Comparison of ENCODE assay signal across 12 cellular contexts in genomic region chr12:95648990-95649791, GRCh38.
DNase-seq lines count a peak whose midpoint lies in the region; TF ChIP-seq lines count a peak whose summit lies in the region.
"Had no signal": no experiment of that assay in that cellular context is flagged by ENCODE, and none has a peak within 500 bp of the region (broad histone marks: within the 10 kb centered on the region; RNA-seq: fewer than 3 reads in every experiment).

No MANE protein-coding gene starts in this region.

- H3K4me3 Mint-ChIP-seq in endodermal cell, result no peak overlapping the region

- H3K4me1 ChIP-seq in Peyer's patch (no peaks in the 10 kb centered on the region), endodermal cell (ENCODE audit: control insufficient read depth, insufficient read depth, low read length) (peaks cover 3% of the 10 kb centered on the region)

- DNase-seq in Caki2 (ENCODE audit: low read depth), result peak; percentile 82
- peak; percentile 53 for DNase-seq in NCI-H2227 (lab: John Stamatoyannopoulos, UW; ENCODE audit: unreplicated experiment)
- DNase-seq in epithelial cell of prostate (ENCODE audit: low read depth, low spot score), result peak; percentile 98
- peak; percentile 64 for DNase-seq in myocyte (ENCODE audit: low read depth)
- DNase-seq in Peyer's patch, result no peak
- DNase-seq in endodermal cell, result no peak
- no peak for DNase-seq in germinal center (ENCODE audit: low spot score)
- no peak for DNase-seq in activated CD4-positive, alpha-beta T cell treated with anti-CD3 and anti-CD28 coated beads for 4 hours
- DNase-seq: NCI-H748 treated with DMSO at 0.1 percent for 48 hours had no signal

- WGBS in endodermal cell (ENCODE audit: insufficient coverage in 1 of 2, insufficient read length in 1 of 2), 2 experiments, result 90 to 94% methylated on average over 2 to 7 of the region's 9 CpGs

- H3K27ac Mint-ChIP-seq in endodermal cell, result no peak overlapping the region

- H3K4me3 ChIP-seq in Peyer's patch (no peak overlapping the region), endodermal cell (ENCODE audit: low read length) (no peak overlapping the region)
- H3K4me3 ChIP-seq: tibial artery had no signal

- H3K9me3 ChIP-seq in Peyer's patch, result no peaks in the 10 kb centered on the region
- H3K9me3 ChIP-seq in endodermal cell (ENCODE audit: control insufficient read depth, low read length), result no peaks in the 10 kb centered on the region
- H3K9me3 ChIP-seq: tibial artery had no signal

- H3K36me3 ChIP-seq in Peyer's patch (no peaks in the 10 kb centered on the region), endodermal cell (ENCODE audit: control insufficient read depth, insufficient read depth, low read length) (no peaks in the 10 kb centered on the region)
- H3K36me3 ChIP-seq: tibial artery had no signal

- TF ChIP-seq CTCF in Peyer's patch (IDR thresholded peaks at IDR 0.05), result no peak
- TF ChIP-seq CTCF in endodermal cell (conservative IDR thresholded peaks at IDR 0.05), result no peak

- in situ Hi-C loops in Caki2 (cut with HindIII; ENCODE audit: low pct_unique_long_range_greater_than_20kb, low sequenced_read_pairs), result no loop called here

- H3K4me1 Mint-ChIP-seq in endodermal cell, result peaks cover 7% of the 10 kb centered on the region

- no peak for TF ChIP-seq POLR2A in Peyer's patch (IDR thresholded peaks at IDR 0.05)

- H3K9ac ChIP-seq in endodermal cell (ENCODE audit: extremely low read depth, low read length, poor library complexity, severe bottlenecking), result no peak overlapping the region
- H3K9ac ChIP-seq: KMS-11 had no signal

- H3K36me3 Mint-ChIP-seq in endodermal cell (ENCODE audit: low read depth), result no peaks in the 10 kb centered on the region

- no peaks in the 10 kb centered on the region for H3K9me3 Mint-ChIP-seq in endodermal cell

- H3K27me3 ChIP-seq in Peyer's patch, result no peaks in the 10 kb centered on the region
- H3K27me3 ChIP-seq in endodermal cell (ENCODE audit: control insufficient read depth, insufficient read depth, low read length, poor library complexity, severe bottlenecking), result no peaks in the 10 kb centered on the region
- H3K27me3 ChIP-seq: tibial artery had no signal

- H3K27ac ChIP-seq in epithelial cell of prostate, result peak overlapping the region; percentile 99
- H3K27ac ChIP-seq in Peyer's patch, result no peak overlapping the region
- no peak overlapping the region for H3K27ac ChIP-seq in endodermal cell (ENCODE audit: low read depth, low read length)
- H3K27ac ChIP-seq: KMS-11, VCaP had no signal

- H3K27me3 Mint-ChIP-seq in endodermal cell (ENCODE audit: insufficient read depth), result no peaks in the 10 kb centered on the region

Comparison
In these comparisons a context has a peak if more than half of its experiments do, and no peak if none do; other contexts are left out.
1. DNase-seq: peak in Caki2 (single experiment), NCI-H2227 (single experiment), epithelial cell of prostate (single experiment) and myocyte (single experiment); none in Peyer's patch (0 of 3), endodermal cell (single experiment), germinal center (single experiment) and activated CD4-positive, alpha-beta T cell treated with anti-CD3 and anti-CD28 coated beads for 4 hours (0 of 2).